18 cellular contexts compared by ENCODE assay signal in the genomic region with DNA sequence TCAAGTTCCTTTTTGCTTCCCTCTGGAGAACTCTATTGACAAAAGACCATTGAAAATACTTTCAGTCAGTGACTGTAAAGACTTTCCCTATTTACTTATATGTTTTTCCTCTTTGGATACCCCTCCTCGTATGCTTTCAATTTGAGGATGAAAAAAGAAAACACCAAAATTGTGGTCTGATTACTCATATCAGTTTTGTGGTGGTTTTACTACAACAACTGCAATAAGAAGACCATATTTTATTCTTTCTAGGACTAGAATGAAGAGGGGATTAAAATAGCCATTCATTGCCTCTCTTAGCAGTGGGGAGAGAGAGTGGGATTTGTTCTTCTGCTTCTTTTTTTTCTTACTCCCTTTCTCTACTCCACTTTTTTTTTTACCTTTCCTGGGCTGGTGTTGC.
A peak's percentile ranks its signal among the peaks of the same experiment; 100 is the strongest.
DNase-seq lines count a peak whose midpoint lies in the region; ATAC-seq, FAIRE-seq and TF ChIP-seq lines count a peak whose summit lies in the region.
"Had no signal": no experiment of that assay in that cellular context is flagged by ENCODE, and none has a peak within 500 bp of the region (broad histone marks: within the 10 kb centered on the region; RNA-seq: fewer than 3 reads in every experiment).

No MANE protein-coding gene starts in this region.

- no peak overlapping the region for H2AK5ac ChIP-seq in IMR-90 (ENCODE audit: low read depth, low read length)

- intact Hi-C loops in IMR-90 (cut with micrococcal nuclease) = loop anchor here (5.0 kb wide), 2 partner anchors 67 to 132 kb away; partner anchors contain the start of gene LRCH1
- intact Hi-C loops in GM12878 (cut with micrococcal nuclease; ENCODE audit: unreplicated experiment) = loop anchor here (2.0 kb wide), 1 partner anchor 131 kb away; the partner anchor contains the start of gene LRCH1
- intact Hi-C loops in dorsolateral prefrontal cortex (cut with DNase I) = no loop called here
- intact Hi-C loops in esophagus muscularis mucosa (cut with DNase I) = loop anchor here (5.0 kb wide), 1 partner anchor 132 kb away; the partner anchor contains the start of gene LRCH1

- no peak overlapping the region for H3K4ac ChIP-seq in IMR-90 (ENCODE audit: low read depth, low read length)

- H4K5ac ChIP-seq in IMR-90 (ENCODE audit: low read depth, low read length) = no peak overlapping the region

- no peak overlapping the region for H2BK120ac ChIP-seq in IMR-90 (ENCODE audit: low read depth, low read length)

- H3K9me3 ChIP-seq in BLaER1 treated with 17β-estradiol and CSF1 and Interleukin-3, amounts not matched to agents 10 nM and 100 nM (replicated peaks in 1 of 11) = no peaks in the 10 kb centered on the region
- no peaks in the 10 kb centered on the region for H3K9me3 ChIP-seq in IMR-90 (ENCODE audit: control insufficient read depth, insufficient read depth, low read length)
- no peaks in the 10 kb centered on the region for H3K9me3 ChIP-seq in GM12878 (replicated peaks; ENCODE audit: control insufficient read depth, insufficient read depth, low read length)
- H3K9me3 ChIP-seq in esophagus muscularis mucosa = no peaks in the 10 kb centered on the region
- H3K9me3 ChIP-seq: prostate gland had no signal

- no peaks in the 10 kb centered on the region for H3K36me3 Mint-ChIP-seq in mesothelial cell of epicardium

- peak overlapping the region in 7 of 11 experiments; percentile 56 to 87 (median 74); a peak in 14 of 22 replicates for H3K4me2 ChIP-seq in BLaER1 treated with 17β-estradiol and CSF1 and Interleukin-3, amounts not matched to agents 10 nM and 100 nM
- no peak overlapping the region for H3K4me2 ChIP-seq in IMR-90 (ENCODE audit: low read depth, low read length)
- no peak overlapping the region for H3K4me2 ChIP-seq in GM12878 (ENCODE audit: control insufficient read depth, insufficient read depth)

- TF ChIP-seq EP300 in GM12878 (IDR thresholded peaks at IDR 0.05; ENCODE audit: borderline replicate concordance in 1 of 2, control insufficient read depth in 1 of 2, low read depth in 2 of 2, low read length in 2 of 2) (0 out of 4 replicates have a peak, but pooled peaks of 1 of the 2 experiments have one; percentile 27), esophagus muscularis mucosa (IDR thresholded peaks at IDR 0.05) (no peak)

- CTCF ChIA-PET in IMR-90 (lab: Yijun Ruan, JAX) = interaction anchor here (0.7 to 1.5 kb wide), 5 partner anchors 9 to 132 kb away, joined by 3 to 7 read pairs (median 3); no protein-coding TSS in a partner anchor
- CTCF ChIA-PET in GM12878 (lab: Yijun Ruan, JAX) = interaction anchor here (0.9 to 2.0 kb wide), 7 partner anchors 11 to 135 kb away, joined by 3 to 7 read pairs (median 3); no protein-coding TSS in a partner anchor

- no peak for TF ChIP-seq CTCF in IMR-90 (conservative IDR thresholded peaks at IDR 0.05; ENCODE audit: low read depth, low read length)
- no peak for TF ChIP-seq CTCF in GM12878 (IDR thresholded peaks at IDR 0.05 in 2 of 3, conservative IDR thresholded peaks at IDR 0.05 in 1 of 3; ENCODE audit: control insufficient read depth in 2 of 3, extremely low read depth in 1 of 3, insufficient read depth in 1 of 3, low read depth in 3 of 3, low read length in 3 of 3)
- no peak for TF ChIP-seq CTCF in mesothelial cell of epicardium (IDR thresholded peaks at IDR 0.05; ENCODE audit: unreplicated experiment)
- no peak for TF ChIP-seq CTCF in dorsolateral prefrontal cortex (IDR thresholded peaks at IDR 0.05 in 54 of 56, conservative IDR thresholded peaks at IDR 0.05 in 2 of 56; ENCODE audit: low read depth in 1 of 56, partially characterized antibody in 56 of 56)
- TF ChIP-seq CTCF in esophagus muscularis mucosa (IDR thresholded peaks at IDR 0.05) = no peak

- peak overlapping the region in 4 of 11 experiments; percentile 18 to 44 (median 32); a peak in 6 of 22 replicates for H3K27ac ChIP-seq in BLaER1 treated with 17β-estradiol and CSF1 and Interleukin-3, amounts not matched to agents 10 nM and 100 nM
- H3K27ac ChIP-seq in IMR-90 (ENCODE audit: insufficient read depth, low read length) (no peak overlapping the region), GM12878 (ENCODE audit: control insufficient read depth, insufficient read depth) (no peak overlapping the region), dorsolateral prefrontal cortex (peak overlapping the region in 1 of 59 donors; percentile 11), esophagus muscularis mucosa (replicated peaks in 1 of 4) (peak overlapping the region in 2 of 4 donors; percentile 16 to 49)
- H3K27ac ChIP-seq: prostate gland had no signal

- H3K79me2 ChIP-seq in GM12878 (ENCODE audit: control insufficient read depth, insufficient read depth, low read length) = peaks cover 25% of the 10 kb centered on the region

- in situ Hi-C loops in IMR-90 (cut with MboI; ENCODE audit: low sequenced_read_pairs) = loop anchor here (10.0 kb wide), 1 partner anchor 129 kb away; the partner anchor contains the start of gene LRCH1
- in situ Hi-C loops in GM12878 (cut with MboI) = no loop called here

- dilution Hi-C loops in IMR-90 (cut with HindIII; ENCODE audit: low sequenced_read_pairs, unreplicated experiment) = no loop called here

- H3K9ac ChIP-seq in BLaER1 treated with 17β-estradiol and CSF1 and Interleukin-3, amounts not matched to agents 10 nM and 100 nM = peak overlapping the region in 1 of 11 experiments; percentile 7; a peak in 1 of 22 replicates
- H3K9ac ChIP-seq in IMR-90 (ENCODE audit: low read depth, low read length) (no peak overlapping the region), GM12878 (ENCODE audit: control insufficient read depth, insufficient read depth, low read length) (no peak overlapping the region)

- SMC1A ChIA-PET in GM12878 (lab: Charles Lee; ENCODE audit: uncharacterized antibody, unreplicated experiment) = interaction anchor here (0.6 to 2.9 kb wide), 24 partner anchors 9 to 141 kb away, joined by 3 to 17 read pairs (median 4); partner anchors contain the start of gene LRCH1

- peaks cover 15 to 58% (median 40%) of the 10 kb centered on the region in 10 experiments for H3K4me1 ChIP-seq in BLaER1 treated with 17β-estradiol and CSF1 and Interleukin-3, amounts not matched to agents 10 nM and 100 nM
- peaks cover 15% of the 10 kb centered on the region for H3K4me1 ChIP-seq in IMR-90 (ENCODE audit: control insufficient read depth, insufficient read depth, low read length)
- H3K4me1 ChIP-seq in GM12878 (ENCODE audit: control insufficient read depth, insufficient read depth, low read length) = peaks cover 15% of the 10 kb centered on the region
- peaks cover 50 to 58% (median 57%) of the 10 kb centered on the region in 4 donors for H3K4me1 ChIP-seq in esophagus muscularis mucosa
- H3K4me1 ChIP-seq: prostate gland had no signal

- RAD21 ChIA-PET in GM12878 (lab: Charles Lee; ENCODE audit: unreplicated experiment) = interaction anchor here (0.7 to 1.7 kb wide), 5 partner anchors 17 to 132 kb away, joined by 3 to 5 read pairs (median 3); no protein-coding TSS in a partner anchor

- no peaks in the 10 kb centered on the region for H3K9me3 Mint-ChIP-seq in mesothelial cell of epicardium

- TF ChIP-seq POLR2A in IMR-90 (IDR thresholded peaks at IDR 0.05; ENCODE audit: low read depth, low read length) (no peak), GM12878 (IDR thresholded peaks at IDR 0.05; ENCODE audit: low read depth, low read length) (no peak), esophagus muscularis mucosa (IDR thresholded peaks at IDR 0.05; ENCODE audit: low read depth) (no peak)

- H2AFZ ChIP-seq in IMR-90 (replicated peaks; ENCODE audit: low read length, poor library complexity) (no peak overlapping the region), GM12878 (ENCODE audit: control insufficient read depth, low read depth, low read length) (no peak overlapping the region)

- WGBS in IMR-90 (ENCODE audit: extremely low coverage in 2 of 2, insufficient read length in 1 of 2), 2 experiments = no CpG with 5 or more reads among the region's 1 CpG
- 0% methylated on average over 1 of the region's 1 CpG for WGBS in GM12878 (ENCODE audit: insufficient coverage, insufficient replicate concordance, low lambda C conversion rate, missing lambda C conversion rate)
- 78% methylated on average over 1 of the region's 1 CpG for WGBS in esophagus muscularis mucosa

- ATAC-seq in IMR-90 (ENCODE audit: low read depth) (no peak), GM12878 (peak; percentile 13), HG03196 (IDR thresholded peaks at IDR 0.05; ENCODE audit: unreplicated experiment) (no peak)
- ATAC-seq: esophagus mucosa had no signal

- no peak overlapping the region for H3K14ac ChIP-seq in IMR-90 (replicated peaks; ENCODE audit: low read depth, low read length)

- H3K9me1 ChIP-seq in IMR-90 (ENCODE audit: insufficient read depth, low read length) = peaks cover 10% of the 10 kb centered on the region

- no peak for TF ChIP-seq RAD21 in IMR-90 (IDR thresholded peaks at IDR 0.05; ENCODE audit: low read length)
- no peak for TF ChIP-seq RAD21 in GM12878 (IDR thresholded peaks at IDR 0.05; ENCODE audit: insufficient read depth, low read depth, low read length)

- H2BK5ac ChIP-seq in IMR-90 (ENCODE audit: low read depth, low read length, poor library complexity, severe bottlenecking) = no peak overlapping the region

- H3K18ac ChIP-seq in IMR-90 (ENCODE audit: low read depth, low read length) = no peak overlapping the region

- no peak overlapping the region for H4K8ac ChIP-seq in IMR-90 (ENCODE audit: low read depth in 2 of 2, low read length in 2 of 2)

- FAIRE-seq in GM12878 (lab: Jason Lieb, UNC) = no peak

- peaks cover 35 to 45% of the 10 kb centered on the region in 2 experiments for H3K79me1 ChIP-seq in IMR-90 (ENCODE audit: low read depth in 1 of 2, low read length in 2 of 2)

- no peak overlapping the region for H3K4me3 Mint-ChIP-seq in mesothelial cell of epicardium

- POLR2A ChIA-PET in IMR-90 (lab: Charles Lee; ENCODE audit: unreplicated experiment) (no interaction called here), GM12878 (lab: Charles Lee) (interaction anchor here (1.1 to 1.3 kb wide), 3 partner anchors 11 to 59 kb away, joined by 4 to 6 read pairs (median 4); no protein-coding TSS in a partner anchor)

- H4K91ac ChIP-seq in IMR-90 (ENCODE audit: insufficient read depth, low read depth, low read length) = no peak overlapping the region

- H3K23ac ChIP-seq in IMR-90 (ENCODE audit: low read depth, low read length) = no peak overlapping the region

- no peak overlapping the region for H2BK20ac ChIP-seq in IMR-90 (ENCODE audit: low read depth, low read length)

- H3K56ac ChIP-seq in IMR-90 (ENCODE audit: extremely low read depth, insufficient read depth, low read length) = no peak overlapping the region

- peak; percentile 46 for DNase-seq in IMR-90
- DNase-seq in GM12878 (ENCODE audit: low read depth, low spot score) = no peak
- DNase-seq in mesothelial cell of epicardium (ENCODE audit: low spot score in 2 of 2, unreplicated experiment in 2 of 2) = no peak
- no peak for DNase-seq in dorsolateral prefrontal cortex
- no peak for DNase-seq in activated T-cell treated with anti-CD3 and anti-CD28 coated beads, Interleukin-2, amount 50 U/mL, for 48 hours
- no peak for DNase-seq in esophagus muscularis mucosa (ENCODE audit: extremely low spot score)
- DNase-seq: activated CD8-positive, alpha-beta memory T cell treated with anti-CD3 and anti-CD28 coated beads for 24 hours; activated naive CD4-positive, alpha-beta T cell treated with Interleukin-2 at 50 U/mL for 16 hours; DMS79 treated with DMSO at 0.1 percent for 48 hours; NCI-H1436; NCI-H524; RPMI8226; stimulated activated CD4-positive, alpha-beta T cell treated with anti-CD3 and anti-CD28 coated beads, Interleukin-1b, Interleukin-23, amount 100 ng/mL, for 48 hours; T1000 had no signal

- H3K36me3 ChIP-seq in BLaER1 treated with 17β-estradiol and CSF1 and Interleukin-3, amounts not matched to agents 10 nM and 100 nM = peaks cover 13 to 71% (median 47%) of the 10 kb centered on the region in 11 experiments; a peak in 20 of 22 replicates
- H3K36me3 ChIP-seq in IMR-90 (ENCODE audit: control insufficient read depth, insufficient read depth, low read length) = peaks cover 2% of the 10 kb centered on the region; the same call in 1 of the 2 replicates
- peaks cover 10 to 12% of the 10 kb centered on the region in 2 experiments; a peak in 3 of 4 replicates for H3K36me3 ChIP-seq in GM12878 (ENCODE audit: control insufficient read depth in 2 of 2, insufficient read depth in 2 of 2, low read length in 1 of 2)
- H3K36me3 ChIP-seq in esophagus muscularis mucosa = no peaks in the 10 kb centered on the region
- H3K36me3 ChIP-seq: prostate gland had no signal

- no peak overlapping the region for H2AK9ac ChIP-seq in IMR-90 (replicated peaks; ENCODE audit: low read depth, low read length, poor library complexity)

- H3K4me3 ChIP-seq in BLaER1 treated with 17β-estradiol and CSF1 and Interleukin-3, amounts not matched to agents 10 nM and 100 nM = peak overlapping the region in 1 of 10 experiments; percentile 18; a peak in 1 of 20 replicates
- H3K4me3 ChIP-seq in IMR-90 (ENCODE audit: insufficient read depth, low read depth, low read length) (no peak overlapping the region), GM12878 (no peak overlapping the region), dorsolateral prefrontal cortex (no peak overlapping the region), esophagus muscularis mucosa (no peak overlapping the region)
- H3K4me3 ChIP-seq: prostate gland had no signal

- no peaks in the 10 kb centered on the region for H3K27me3 ChIP-seq in BLaER1 treated with 17β-estradiol and CSF1 and Interleukin-3, amounts not matched to agents 10 nM and 100 nM
- H3K27me3 ChIP-seq in IMR-90 (ENCODE audit: control insufficient read depth, insufficient read depth, low read length) = no peaks in the 10 kb centered on the region
- H3K27me3 ChIP-seq in GM12878 (replicated peaks in 1 of 2; ENCODE audit: control insufficient read depth in 2 of 2, insufficient read depth in 2 of 2, low read length in 1 of 2) = no peaks in the 10 kb centered on the region
- peaks cover 0 to 3% (median 0%) of the 10 kb centered on the region in 45 donors for H3K27me3 ChIP-seq in dorsolateral prefrontal cortex
- H3K27me3 ChIP-seq in esophagus muscularis mucosa = no peaks in the 10 kb centered on the region

- peak overlapping the region; percentile 77 for H3K27ac Mint-ChIP-seq in mesothelial cell of epicardium

- peaks cover 41% of the 10 kb centered on the region for H3K4me1 Mint-ChIP-seq in mesothelial cell of epicardium

- peaks cover 0 to 45% (median 18%) of the 10 kb centered on the region in 11 experiments; a peak in 10 of 22 replicates for H4K20me1 ChIP-seq in BLaER1 treated with 17β-estradiol and CSF1 and Interleukin-3, amounts not matched to agents 10 nM and 100 nM
- peaks cover 8% of the 10 kb centered on the region; the same call in 1 of the 2 replicates for H4K20me1 ChIP-seq in IMR-90 (ENCODE audit: insufficient read depth, low read length)
- no peaks in the 10 kb centered on the region for H4K20me1 ChIP-seq in GM12878 (ENCODE audit: control insufficient read depth, insufficient read depth)

- BruUV-seq in IMR-90 (replicated peaks; lab: Mats Ljungman, UMichigan) (no TSS peak), GM12878 (replicated peaks; lab: Mats Ljungman, UMichigan) (no TSS peak)

- no peaks in the 10 kb centered on the region for H3K27me3 Mint-ChIP-seq in mesothelial cell of epicardium (ENCODE audit: low read depth)

- no peak overlapping the region for H2BK15ac ChIP-seq in IMR-90 (ENCODE audit: low read depth, low read length)

Comparison
In these comparisons a context has a peak if more than half of its experiments do, and no peak if none do; other contexts are left out.
1. H3K4me2 ChIP-seq: peak in BLaER1 treated with 17β-estradiol and CSF1 and Interleukin-3, amounts not matched to agents 10 nM and 100 nM (7 of 11); none in IMR-90 (single experiment) and GM12878 (single experiment).
2. intact Hi-C loops: an anchor here in IMR-90 (5.0 kb wide), GM12878 (2.0 kb wide) and esophagus muscularis mucosa (5.0 kb wide); none called in dorsolateral prefrontal cortex.